Comparison of ENCODE assay signal across 8 cellular contexts in genomic region chr19:54463531-54464043, GRCh38. TPM values are rescaled to one million over a fixed set of nuclear protein-coding genes. Genes with fewer than 3 reads are reported as not detected.
DNase-seq lines count a peak whose midpoint lies in the region; ATAC-seq, FAIRE-seq and TF ChIP-seq lines count a peak whose summit lies in the region.

Gene LENG9, minus strand, starts transcription at chr19:54463778. Its CDS starts 252 bp downstream, at chr19:54463526.

- DNase-seq in Ammon's horn (ENCODE audit: low spot score) (peak; percentile 97), GM19239 (ENCODE audit: insufficient read length, low spot score) (peak; percentile 88), NCI-H526 treated with DMSO at 0.1 percent for 48 hours (lab: John Stamatoyannopoulos, UW) (peak; percentile 100), dermis blood vessel endothelial cell (peak; percentile 100), HepG2 (ENCODE audit: low spot score) (peak; percentile 98)
- DNase-seq in activated CD4-positive, alpha-beta T cell treated with anti-CD3 and anti-CD28 coated beads, Interleukin-2, amount 50 U/mL, for 4 hours = peak; percentile 93
- peak; percentile 96 to 97 for DNase-seq in stimulated activated CD4-positive, alpha-beta T cell treated with anti-CD3 and anti-CD28 coated beads, Interleukin-2, amount 100 ng/mL, for 48 hours

- no peaks in the 10 kb centered on the region for H3K27me3 ChIP-seq in HepG2 (ENCODE audit: control insufficient read depth in 1 of 2, insufficient read depth in 2 of 2, low read length in 2 of 2)

- peak within 1 kb of the TSS; percentile 91 for H3K9ac ChIP-seq in HepG2 (ENCODE audit: insufficient read depth, low read depth, low read length)

- POLR2A ChIA-PET in HepG2 (lab: Yijun Ruan, JAX) = interaction anchor here (0.9 to 3.5 kb wide), 9 partner anchors 9 to 326 kb away, joined by 3 to 67 read pairs (median 10); partner anchors contain the start of genes CDC42EP5, CNOT3, LENG8 and MBOAT7

- WGBS in HepG2 (ENCODE audit: low lambda C conversion rate) = 1% methylated on average over 13 of the region's 41 CpGs

- peaks cover 21% of the 10 kb centered on the region for H3K4me1 ChIP-seq in HepG2 (ENCODE audit: insufficient read depth, low read length)

- TF ChIP-seq EP300 in HepG2 (IDR thresholded peaks at IDR 0.05; ENCODE audit: low read depth in 2 of 2, low read length in 2 of 2) (no peak), HepG2 (CRISPR knock-in tag; IDR thresholded peaks at IDR 0.05; ENCODE audit: borderline replicate concordance) (no peak)

- FAIRE-seq in GM19239 (lab: Jason Lieb, UNC) = no peak
- peak; percentile 87 for FAIRE-seq in HepG2 (lab: Jason Lieb, UNC)

- H3K27ac ChIP-seq in HepG2 (ENCODE audit: extremely low read length, insufficient read depth, low read length) = peak within 1 kb of the TSS; percentile 96

- BruUV-seq in HepG2 (replicated peaks; lab: Mats Ljungman, UMichigan) = no TSS peak

- peak; percentile 55 for ATAC-seq in HG03439 (IDR thresholded peaks at IDR 0.05; ENCODE audit: unreplicated experiment)
- peak; percentile 74 for ATAC-seq in HepG2

- in situ Hi-C loops in HepG2 (cut with HindIII; ENCODE audit: extremely low pct_ligation_motif_present, low pct_unique_long_range_greater_than_20kb) = no loop called here

- no peak for TF ChIP-seq CTCF in HepG2 (CRISPR knock-in tag; IDR thresholded peaks at IDR 0.05)

- CTCF ChIA-PET in HepG2 (lab: Yijun Ruan, JAX; ENCODE audit: low intra/inter-chr PET ratio, low total read pairs) = no interaction called here

- TF ChIP-seq POLR2A in HepG2 (IDR thresholded peaks at IDR 0.05; ENCODE audit: insufficient read depth in 1 of 2, low read depth in 2 of 2, low read length in 2 of 2) = peak; percentile 85 to 95

- peaks cover 12% of the 10 kb centered on the region for H3K79me2 ChIP-seq in HepG2 (ENCODE audit: insufficient read depth, low read length)

- no peaks in the 10 kb centered on the region for H3K9me3 ChIP-seq in HepG2 (ENCODE audit: low read length)

- TF ChIP-seq RAD21 in HepG2 (CRISPR knock-in tag; IDR thresholded peaks at IDR 0.05) = 0 out of 2 replicates have a peak, but pooled peaks have one; percentile 9

- H2AFZ ChIP-seq in HepG2 (ENCODE audit: low read length) = no peak within 1 kb of the TSS

- H3K36me3 ChIP-seq in HepG2 (replicated peaks in 1 of 2; ENCODE audit: control insufficient read depth in 1 of 2, insufficient read depth in 2 of 2, low read length in 2 of 2) = peaks cover 10 to 21% of the 10 kb centered on the region in 2 experiments

- intact Hi-C loops in HepG2 (cut with micrococcal nuclease; ENCODE audit: unreplicated experiment) = loop anchor here (2.0 kb wide), 1 partner anchor 15 kb away; the partner anchor contains the start of gene LENG8

- peak within 1 kb of the TSS; percentile 72 to 80 (median 77) for H3K4me3 ChIP-seq in HepG2 (replicated peaks in 1 of 3; ENCODE audit: insufficient read depth in 1 of 3, low read depth in 2 of 3, low read length in 3 of 3)

- peaks cover 6% of the 10 kb centered on the region; the same call in 1 of the 2 replicates for H4K20me1 ChIP-seq in HepG2 (ENCODE audit: insufficient read depth, low read length)

- peak within 1 kb of the TSS; percentile 94 for H3K4me2 ChIP-seq in HepG2 (ENCODE audit: low read depth, low read length)

TF ChIP-seq in HepG2, 621 proteins besides CTCF, POLR2A, EP300 and RAD21 (continues in another document):
- TF ChIP-seq ELF4 (CRISPR knock-in tag; IDR thresholded peaks at IDR 0.05; ENCODE audit: borderline replicate concordance) = no peak
- TF ChIP-seq ZNF841 (CRISPR knock-in tag; IDR thresholded peaks at IDR 0.05; ENCODE audit: borderline replicate concordance) = no peak
- TF ChIP-seq ZNF292 (CRISPR knock-in tag; IDR thresholded peaks at IDR 0.05; ENCODE audit: borderline replicate concordance, low read depth) = no peak
- peak; percentile 97; the same call in 1 of the 2 replicates for TF ChIP-seq ZFP82 (CRISPR knock-in tag; IDR thresholded peaks at IDR 0.05; ENCODE audit: borderline replicate concordance)
- no peak for TF ChIP-seq MEIS1 (CRISPR knock-in tag; IDR thresholded peaks at IDR 0.05; ENCODE audit: borderline replicate concordance)
- no peak for TF ChIP-seq ZNF382 (CRISPR knock-in tag; IDR thresholded peaks at IDR 0.05; ENCODE audit: borderline replicate concordance)
- no peak for TF ChIP-seq SETDB1 (CRISPR knock-in tag; IDR thresholded peaks at IDR 0.05; ENCODE audit: borderline replicate concordance)
- no peak for TF ChIP-seq ZBTB8A (CRISPR knock-in tag; IDR thresholded peaks at IDR 0.05; ENCODE audit: borderline replicate concordance, low read depth)
- no peak for TF ChIP-seq ZNF83 (CRISPR knock-in tag; IDR thresholded peaks at IDR 0.05; ENCODE audit: borderline replicate concordance)
- TF ChIP-seq ZNF121 (CRISPR knock-in tag; IDR thresholded peaks at IDR 0.05) = no peak
- no peak; the same call in 1 of the 2 replicates for TF ChIP-seq ZNF138 (CRISPR knock-in tag; IDR thresholded peaks at IDR 0.05; ENCODE audit: low read depth)
- TF ChIP-seq ZNF609 (CRISPR knock-in tag; IDR thresholded peaks at IDR 0.05; ENCODE audit: borderline replicate concordance) = no peak
- TF ChIP-seq ZNF503 (CRISPR knock-in tag; IDR thresholded peaks at IDR 0.05) = no peak

RNA-seq across cellular contexts. Expression of gene LENG9, which starts in this region (rescaled TPM):
- total RNA-seq in dermis blood vessel endothelial cell (6.0 and 7.5 TPM in 2 replicates), HepG2 (2016; rRNA removed; fragmentation: Illumina TruSeq; extraction: Trizol) (1.5 and 2.9 TPM in 2 replicates)
- 0.88 and 1.1 TPM in 2 replicates for total RNA-seq in HepG2 (2016; cell fraction: cytosol; rRNA removed; fragmentation: Illumina TruSeq; extraction: Trizol; ENCODE audit: low read depth)
- 1.8 and 2.6 TPM in 2 replicates for total RNA-seq in HepG2 (2016; cell fraction: insoluble cytoplasmic fraction; rRNA removed; fragmentation: Illumina TruSeq; extraction: Trizol)
- 1.8 and 2.1 TPM in 2 replicates for total RNA-seq in HepG2 (2016; cell fraction: membrane; rRNA removed; fragmentation: Illumina TruSeq; extraction: Trizol)
- 1.9 and 2.7 TPM in 2 replicates for total RNA-seq in HepG2 (2016; cell fraction: nucleus; rRNA removed; fragmentation: Illumina TruSeq; extraction: Trizol)
- polyA plus RNA-seq in HepG2 (2011; rRNA removed) = 0.75 and 1.2 TPM in 2 replicates
- polyA plus RNA-seq in HepG2 (2011; cell fraction: cytosol; rRNA removed) = 0.86 and 1.8 TPM in 2 replicates
- 1.7 TPM in 2 replicates for polyA plus RNA-seq in HepG2 (2011; cell fraction: nucleus; rRNA removed)
- 1.5 and 1.8 TPM in 2 replicates for polyA plus RNA-seq in HepG2 (2012)
- 0.32 and 0.38 TPM in 2 replicates for polyA plus RNA-seq in HepG2 (2016; cell fraction: cytosol; fragmentation: Illumina TruSeq; extraction: Trizol; ENCODE audit: low read depth)
- polyA plus RNA-seq in HepG2 (2016; cell fraction: insoluble cytoplasmic fraction; fragmentation: Illumina TruSeq; extraction: Trizol; ENCODE audit: low read depth) = 1.4 and 1.5 TPM in 2 replicates
- 0.65 and 1.0 TPM in 2 replicates for polyA plus RNA-seq in HepG2 (2016; cell fraction: membrane; fragmentation: Illumina TruSeq; extraction: Trizol; ENCODE audit: low read depth)
- polyA plus RNA-seq in HepG2 (2016; cell fraction: nucleus; fragmentation: Illumina TruSeq; extraction: Trizol; ENCODE audit: insufficient read depth, low read depth) = 0.95 and 1.2 TPM in 2 replicates
- 5.7 and 6.2 TPM in 2 replicates for polyA minus RNA-seq in HepG2 (2011; rRNA and poly(A)+ RNA removed; ENCODE audit: low replicate concordance)
- polyA minus RNA-seq in HepG2 (2011; cell fraction: cytosol; rRNA and poly(A)+ RNA removed) = 3.4 and 3.7 TPM in 2 replicates
- 2.7 and 3.9 TPM in 2 replicates for polyA minus RNA-seq in HepG2 (2011; cell fraction: nucleus; rRNA and poly(A)+ RNA removed)

Comparison
In these comparisons a context has a peak if more than half of its experiments do, and no peak if none do; other contexts are left out.
1. Peak in every context shown above with its lines: DNase-seq, ATAC-seq, H3K4me3 ChIP-seq and H3K27ac ChIP-seq.